Comparison of ENCODE assay signal across 1 cellular context in genomic region chr12:102965281-102966155, GRCh38.
TF ChIP-seq lines count a peak whose summit lies in the region.

No MANE protein-coding gene starts in this region.

TF ChIP-seq in HepG2, 621 proteins besides CTCF, POLR2A, EP300 and RAD21 (continued from another document):
- TF ChIP-seq ZHX1 (CRISPR knock-in tag; IDR thresholded peaks at IDR 0.05; ENCODE audit: low read depth) (no peak), YEATS2 (CRISPR knock-in tag; IDR thresholded peaks at IDR 0.05; ENCODE audit: borderline replicate concordance) (no peak), ZNF563 (CRISPR knock-in tag; IDR thresholded peaks at IDR 0.05) (no peak), ZBTB43 (CRISPR knock-in tag; conservative IDR thresholded peaks at IDR 0.05) (no peak)
- TF ChIP-seq, protein P1, sequence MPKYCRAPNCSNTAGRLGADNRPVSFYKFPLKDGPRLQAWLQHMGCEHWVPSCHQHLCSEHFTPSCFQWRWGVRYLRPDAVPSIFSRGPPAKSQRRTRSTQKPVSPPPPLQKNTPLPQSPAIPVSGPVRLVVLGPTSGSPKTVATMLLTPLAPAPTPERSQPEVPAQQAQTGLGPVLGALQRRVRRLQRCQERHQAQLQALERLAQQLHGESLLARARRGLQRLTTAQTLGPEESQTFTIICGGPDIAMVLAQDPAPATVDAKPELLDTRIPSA (CRISPR knock-in tag; IDR thresholded peaks at IDR 0.05; ENCODE audit: borderline replicate concordance), result no peak
- TF ChIP-seq, protein P2, sequence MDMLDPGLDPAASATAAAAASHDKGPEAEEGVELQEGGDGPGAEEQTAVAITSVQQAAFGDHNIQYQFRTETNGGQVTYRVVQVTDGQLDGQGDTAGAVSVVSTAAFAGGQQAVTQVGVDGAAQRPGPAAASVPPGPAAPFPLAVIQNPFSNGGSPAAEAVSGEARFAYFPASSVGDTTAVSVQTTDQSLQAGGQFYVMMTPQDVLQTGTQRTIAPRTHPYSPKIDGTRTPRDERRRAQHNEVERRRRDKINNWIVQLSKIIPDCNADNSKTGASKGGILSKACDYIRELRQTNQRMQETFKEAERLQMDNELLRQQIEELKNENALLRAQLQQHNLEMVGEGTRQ (IDR thresholded peaks at IDR 0.05; ENCODE audit: low read depth, low read length), result no peak
- TF ChIP-seq, protein P2 (CRISPR knock-in tag; IDR thresholded peaks at IDR 0.05; ENCODE audit: borderline replicate concordance), result no peak
